ENCODE assay signal across 28 cellular contexts in the genomic region with DNA sequence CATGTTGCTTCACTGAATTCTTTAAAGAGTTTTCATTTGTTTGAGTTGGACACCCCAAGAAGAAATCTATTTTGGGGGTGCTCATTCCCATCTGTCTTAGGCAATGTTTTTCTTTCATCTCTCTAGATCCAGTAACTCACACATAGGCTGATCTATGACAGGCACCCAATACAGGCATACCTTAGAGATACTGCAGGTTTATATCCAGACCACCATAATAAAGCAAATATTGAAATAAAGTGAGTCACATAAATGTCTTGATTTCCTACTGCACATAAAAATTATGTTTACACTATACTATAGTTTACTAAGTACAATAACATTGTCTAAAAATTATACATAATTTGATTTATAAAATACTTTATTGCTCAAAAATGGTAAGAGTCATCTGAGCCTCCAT.
"Had no signal": no experiment of that assay in that cellular context is flagged by ENCODE, and none has a peak within 500 bp of the region (broad histone marks: within the 10 kb centered on the region; RNA-seq: fewer than 3 reads in every experiment).

No MANE protein-coding gene starts in this region.

- H3K27me3 Mint-ChIP-seq: stimulated activated memory B cell treated with anti-CD40 and anti-IgM and Interleukin-4, amounts not matched to agents 10 μg/mL and 1 μg/mL and 100 μg/mL, for 72 hours; stimulated activated naive B cell treated with anti-CD40 and anti-IgM and Interleukin-4, amounts not matched to agents 10 μg/mL and 1 μg/mL and 100 μg/mL, for 72 hours; stimulated activated naive CD8-positive, alpha-beta T cell treated with anti-CD3 and anti-CD28 coated beads, Interleukin-15, amount 100 ng/mL, for 72 hours; stimulated activated naive CD8-positive, alpha-beta T cell treated with anti-CD3 and anti-CD28 coated beads, Interleukin-15, Interleukin-2, amounts not matched to agents 100 ng/mL and 50 ng/mL, for 24 hours had no signal

- ATAC-seq: stimulated activated effector memory CD8-positive, alpha-beta T cell treated with anti-CD3 and anti-CD28 coated beads, Interleukin-12 subunit alpha, Interleukin-12 subunit beta, amount 100 ng/mL, for 72 hours; stimulated activated memory B cell treated with anti-CD40 and anti-IgM and Interleukin-4, amounts not matched to agents 10 μg/mL and 1 μg/mL and 100 μg/mL, for 72 hours; stimulated activated naive B cell treated with anti-CD40 and anti-IgM and Interleukin-4, amounts not matched to agents 10 μg/mL and 1 μg/mL and 100 μg/mL, for 72 hours; stimulated activated naive CD8-positive, alpha-beta T cell treated with anti-CD3 and anti-CD28 coated beads, Interleukin-15, amount 100 ng/mL, for 72 hours; stimulated activated naive CD8-positive, alpha-beta T cell treated with anti-CD3 and anti-CD28 coated beads, Interleukin-15, Interleukin-2, amounts not matched to agents 100 U/mL and 50 U/mL, for 24 hours; upper lobe of right lung had no signal

- H3K4me1 Mint-ChIP-seq: stimulated activated effector memory CD8-positive, alpha-beta T cell treated with anti-CD3 and anti-CD28 coated beads, Interleukin-12 subunit alpha, Interleukin-12 subunit beta, amount 100 ng/mL, for 72 hours; stimulated activated memory B cell treated with anti-CD40 and anti-IgM and Interleukin-4, amounts not matched to agents 10 μg/mL and 1 μg/mL and 100 μg/mL, for 72 hours; stimulated activated naive B cell treated with anti-CD40 and anti-IgM and Interleukin-4, amounts not matched to agents 10 μg/mL and 1 μg/mL and 100 μg/mL, for 72 hours; stimulated activated naive CD8-positive, alpha-beta T cell treated with anti-CD3 and anti-CD28 coated beads, Interleukin-15, amount 100 ng/mL, for 72 hours had no signal

- H3K9me3 Mint-ChIP-seq: type B pancreatic cell had no signal

- H3K27me3 ChIP-seq: stomach, suprapubic skin, testis, thyroid gland, tibial artery, tibial nerve, transverse colon, upper lobe of left lung, upper lobe of right lung, uterus, vagina had no signal

- H3K27ac ChIP-seq: stomach, suprapubic skin, testis, thoracic aorta, thyroid gland, tibial artery, tibial nerve, upper lobe of left lung, upper lobe of right lung, uterus, vagina had no signal

- H3K36me3 ChIP-seq: stomach, suprapubic skin, thoracic aorta, thyroid gland, tibial artery, tibial nerve, transverse colon, upper lobe of left lung, upper lobe of right lung, uterus, vagina had no signal

- H3K4me1 ChIP-seq: stomach, suprapubic skin, testis, thyroid gland, tibial nerve, upper lobe of left lung, upper lobe of right lung, uterus, vagina had no signal

- H3K4me3 ChIP-seq: stomach, suprapubic skin, testis, thoracic aorta, thyroid gland, tibial artery, tibial nerve, transverse colon, upper lobe of left lung, upper lobe of right lung, uterus, vagina had no signal

- DNase-seq: stimulated activated CD4-positive, alpha-beta T cell treated with anti-CD3 and anti-CD28 coated beads, Interleukin-2, amount 100 ng/mL, for 48 hours; stimulated activated CD4-positive, alpha-beta T cell treated with anti-CD3 and anti-CD28 coated beads, Interleukin-4, amount 100 ng/mL, for 1 hour; stimulated activated CD4-positive, alpha-beta T cell treated with anti-CD3 and anti-CD28 coated beads, Interleukin-4, amount 100 ng/mL, for 24 hours; stimulated activated CD4-positive, alpha-beta T cell treated with anti-CD3 and anti-CD28 coated beads, Interleukin-4, amount 100 ng/mL, for 4 hours; stimulated activated CD8-positive, alpha-beta memory T cell treated with anti-CD3 and anti-CD28 coated beads, Interleukin-4, amount 100 ng/mL, for 48 hours; stimulated activated naive B cell treated with anti-CD40 and anti-IgM and Interleukin-4, amounts not matched to agents 10 μg/mL and 1 μg/mL and 100 μg/mL, for 72 hours; stimulated activated naive CD4-positive, alpha-beta T cell; stimulated activated naive CD4-positive, alpha-beta T cell treated with Interleukin-2 at 50 U/mL for 16 hours; stimulated activated naive CD8-positive, alpha-beta T cell treated with anti-CD3 and anti-CD28 coated beads, Interleukin-15, amount 100 ng/mL, for 72 hours; stimulated activated naive CD8-positive, alpha-beta T cell treated with anti-CD3 and anti-CD28 coated beads, Interleukin-15, Interleukin-2, amounts not matched to agents 100 U/mL and 50 U/mL, for 24 hours; stomach; substantia nigra; testis; thyroid gland; tibial artery; transverse colon; trophoblast cell; upper lobe of left lung; upper lobe of right lung; uterus had no signal

- H3K4me3 Mint-ChIP-seq: stimulated activated effector memory CD8-positive, alpha-beta T cell treated with anti-CD3 and anti-CD28 coated beads, Interleukin-12 subunit alpha, Interleukin-12 subunit beta, amount 100 ng/mL, for 72 hours; stimulated activated memory B cell treated with anti-CD40 and anti-IgM and Interleukin-4, amounts not matched to agents 10 μg/mL and 1 μg/mL and 100 μg/mL, for 72 hours; stimulated activated naive B cell treated with anti-CD40 and anti-IgM and Interleukin-4, amounts not matched to agents 10 μg/mL and 1 μg/mL and 100 μg/mL, for 72 hours; stimulated activated naive CD8-positive, alpha-beta T cell treated with anti-CD3 and anti-CD28 coated beads, Interleukin-15, amount 100 ng/mL, for 72 hours; stimulated activated naive CD8-positive, alpha-beta T cell treated with anti-CD3 and anti-CD28 coated beads, Interleukin-15, Interleukin-2, amounts not matched to agents 100 ng/mL and 50 ng/mL, for 24 hours; type B pancreatic cell had no signal

- H3K9me3 ChIP-seq: stomach, suprapubic skin, testis, thoracic aorta, thyroid gland, tibial artery, tibial nerve, transverse colon, upper lobe of left lung, upper lobe of right lung, uterus, vagina had no signal

- H3K36me3 Mint-ChIP-seq: stimulated activated effector memory CD8-positive, alpha-beta T cell treated with anti-CD3 and anti-CD28 coated beads, Interleukin-12 subunit alpha, Interleukin-12 subunit beta, amount 100 ng/mL, for 72 hours; stimulated activated memory B cell treated with anti-CD40 and anti-IgM and Interleukin-4, amounts not matched to agents 10 μg/mL and 1 μg/mL and 100 μg/mL, for 72 hours; stimulated activated naive B cell treated with anti-CD40 and anti-IgM and Interleukin-4, amounts not matched to agents 10 μg/mL and 1 μg/mL and 100 μg/mL, for 72 hours; type B pancreatic cell had no signal

- H3K27ac Mint-ChIP-seq: stimulated activated effector memory CD8-positive, alpha-beta T cell treated with anti-CD3 and anti-CD28 coated beads, Interleukin-12 subunit alpha, Interleukin-12 subunit beta, amount 100 ng/mL, for 72 hours; stimulated activated memory B cell treated with anti-CD40 and anti-IgM and Interleukin-4, amounts not matched to agents 10 μg/mL and 1 μg/mL and 100 μg/mL, for 72 hours; stimulated activated naive B cell treated with anti-CD40 and anti-IgM and Interleukin-4, amounts not matched to agents 10 μg/mL and 1 μg/mL and 100 μg/mL, for 72 hours; stimulated activated naive CD8-positive, alpha-beta T cell treated with anti-CD3 and anti-CD28 coated beads, Interleukin-15, amount 100 ng/mL, for 72 hours; stimulated activated naive CD8-positive, alpha-beta T cell treated with anti-CD3 and anti-CD28 coated beads, Interleukin-15, Interleukin-2, amounts not matched to agents 100 ng/mL and 50 ng/mL, for 24 hours; type B pancreatic cell had no signal
